Comparison of ENCODE assay signal across 8 cellular contexts in genomic region chr4:184824776-184825393, GRCh38. TPM values are rescaled to one million over a fixed set of nuclear protein-coding genes. Genes with fewer than 3 reads are reported as not detected.
DNase-seq lines count a peak whose midpoint lies in the region; ATAC-seq, FAIRE-seq and TF ChIP-seq lines count a peak whose summit lies in the region.

No MANE protein-coding gene starts in this region.

- intact Hi-C loops in CD4-positive, alpha-beta memory T cell (cut with micrococcal nuclease): loop anchor here (5.0 kb wide), 7 partner anchors 78 to 647 kb away; partner anchors contain the start of genes ANKRD37, CCDC110, CENPU and IRF2
- intact Hi-C loops in IMR-90 (cut with micrococcal nuclease): loop anchor here (1.0 to 5.0 kb wide), 3 partner anchors 78 to 563 kb away; partner anchors contain the start of genes CASP3 and PRIMPOL

- peak overlapping the region; percentile 88 for H2AFZ ChIP-seq in IMR-90 (replicated peaks; ENCODE audit: low read length, poor library complexity)

- H3K14ac ChIP-seq in IMR-90 (replicated peaks; ENCODE audit: low read depth, low read length): no peak overlapping the region

- dilution Hi-C loops in IMR-90 (cut with HindIII; ENCODE audit: low sequenced_read_pairs, unreplicated experiment): no loop called here

- H3K27ac ChIP-seq in CD4-positive, alpha-beta memory T cell (ENCODE audit: low read depth, low read length): peak overlapping the region; percentile 18
- H3K27ac ChIP-seq in IMR-90 (ENCODE audit: insufficient read depth, low read length) (no peak overlapping the region), iPS-18a (ENCODE audit: low read length) (no peak overlapping the region)

- H2BK20ac ChIP-seq in IMR-90 (ENCODE audit: low read depth, low read length): no peak overlapping the region

- peak in 3 of 5 donors; percentile 33 to 61 (median 38) for DNase-seq in CD4-positive, alpha-beta memory T cell
- no peak for DNase-seq in IMR-90
- peak; percentile 40 for DNase-seq in activated naive CD4-positive, alpha-beta T cell treated with anti-CD3 and anti-CD28 coated beads, Interleukin-2, amount 10 ng/mL, durations not matched to agents 7 days and 5 days
- DNase-seq in stimulated activated naive B cell treated with anti-CD40 and anti-IgM and Interleukin-4, amounts not matched to agents 10 μg/mL and 1 μg/mL and 100 μg/mL, for 72 hours: peak; percentile 12
- no peak for DNase-seq in frontal cortex (ENCODE audit: low spot score in 2 of 2)

- no peak overlapping the region for H4K5ac ChIP-seq in IMR-90 (ENCODE audit: low read depth, low read length)

- no peak overlapping the region for H4K8ac ChIP-seq in IMR-90 (ENCODE audit: low read depth in 2 of 2, low read length in 2 of 2)

- no peak overlapping the region for H2BK120ac ChIP-seq in IMR-90 (ENCODE audit: low read depth, low read length)

- peak overlapping the region; percentile 75 to 97 (median 92) for H3K27ac Mint-ChIP-seq in CD4-positive, alpha-beta memory T cell
- peak overlapping the region; percentile 77 for H3K27ac Mint-ChIP-seq in activated naive CD4-positive, alpha-beta T cell treated with anti-CD3 and anti-CD28 coated beads, Interleukin-2, amount 10 ng/mL, durations not matched to agents 7 days and 5 days
- peak overlapping the region; percentile 99 for H3K27ac Mint-ChIP-seq in stimulated activated naive B cell treated with anti-CD40 and anti-IgM and Interleukin-4, amounts not matched to agents 10 μg/mL and 1 μg/mL and 100 μg/mL, for 72 hours

- H3K36me3 Mint-ChIP-seq in CD4-positive, alpha-beta memory T cell: peaks cover 0 to 7% of the 10 kb centered on the region in 2 donors
- no peaks in the 10 kb centered on the region for H3K36me3 Mint-ChIP-seq in activated naive CD4-positive, alpha-beta T cell treated with anti-CD3 and anti-CD28 coated beads, Interleukin-2, amount 10 ng/mL, durations not matched to agents 7 days and 5 days
- peaks cover 17 to 29% of the 10 kb centered on the region in 2 donors for H3K36me3 Mint-ChIP-seq in stimulated activated naive B cell treated with anti-CD40 and anti-IgM and Interleukin-4, amounts not matched to agents 10 μg/mL and 1 μg/mL and 100 μg/mL, for 72 hours

- H3K9me1 ChIP-seq in IMR-90 (ENCODE audit: insufficient read depth, low read length): peaks cover 4% of the 10 kb centered on the region; the same call in 1 of the 2 replicates

- POLR2A ChIA-PET in CD4-positive, alpha-beta memory T cell (lab: Charles Lee; ENCODE audit: partially characterized antibody): interaction anchor here (1.0 to 3.4 kb wide), 4 partner anchors 91 to 1366 kb away, joined by 3 to 17 read pairs (median 10); partner anchors contain the start of genes CASP3, CENPU, CYP4V2 and PRIMPOL
- POLR2A ChIA-PET in IMR-90 (lab: Charles Lee; ENCODE audit: unreplicated experiment): no interaction called here

- no peak overlapping the region for H3K18ac ChIP-seq in IMR-90 (ENCODE audit: low read depth, low read length)

- FAIRE-seq in frontal cortex (lab: Jason Lieb, UNC): no peak

- no peaks in the 10 kb centered on the region for H3K9me3 ChIP-seq in CD4-positive, alpha-beta memory T cell (ENCODE audit: control insufficient read depth in 1 of 2, low read length in 2 of 2)
- H3K9me3 ChIP-seq in IMR-90 (ENCODE audit: control insufficient read depth, insufficient read depth, low read length) (no peaks in the 10 kb centered on the region), iPS-18a (ENCODE audit: control insufficient read depth, low read depth, low read length) (no peaks in the 10 kb centered on the region)

- no peak overlapping the region for H2BK5ac ChIP-seq in IMR-90 (ENCODE audit: low read depth, low read length, poor library complexity, severe bottlenecking)

- H4K91ac ChIP-seq in IMR-90 (ENCODE audit: insufficient read depth, low read depth, low read length): no peak overlapping the region

- no peak overlapping the region; the same call in 1 of the 2 replicates for H3K4ac ChIP-seq in IMR-90 (ENCODE audit: low read depth, low read length)

- ATAC-seq in GM21360 (IDR thresholded peaks at IDR 0.05; ENCODE audit: unreplicated experiment) (peak; percentile 4), IMR-90 (ENCODE audit: low read depth) (no peak), HG02759 (IDR thresholded peaks at IDR 0.05; ENCODE audit: unreplicated experiment) (no peak)
- ATAC-seq in stimulated activated naive B cell treated with anti-CD40 and anti-IgM and Interleukin-4, amounts not matched to agents 10 μg/mL and 1 μg/mL and 100 μg/mL, for 72 hours (replicated peaks): peak in 1 of 2 donors; percentile 2

- peaks cover 12 to 18% of the 10 kb centered on the region in 2 experiments for H3K79me1 ChIP-seq in IMR-90 (ENCODE audit: low read depth in 1 of 2, low read length in 2 of 2)

- H3K23ac ChIP-seq in IMR-90 (ENCODE audit: low read depth, low read length): peak overlapping the region; percentile 90

- no peaks in the 10 kb centered on the region for H3K27me3 Mint-ChIP-seq in CD4-positive, alpha-beta memory T cell
- H3K27me3 Mint-ChIP-seq in activated naive CD4-positive, alpha-beta T cell treated with anti-CD3 and anti-CD28 coated beads, Interleukin-2, amount 10 ng/mL, durations not matched to agents 7 days and 5 days: peaks cover 33% of the 10 kb centered on the region
- no peaks in the 10 kb centered on the region for H3K27me3 Mint-ChIP-seq in stimulated activated naive B cell treated with anti-CD40 and anti-IgM and Interleukin-4, amounts not matched to agents 10 μg/mL and 1 μg/mL and 100 μg/mL, for 72 hours

- TF ChIP-seq RAD21 in IMR-90 (IDR thresholded peaks at IDR 0.05; ENCODE audit: low read length): no peak

- TF ChIP-seq CTCF in IMR-90 (conservative IDR thresholded peaks at IDR 0.05; ENCODE audit: low read depth, low read length): no peak

- no peak overlapping the region for H2AK9ac ChIP-seq in IMR-90 (replicated peaks; ENCODE audit: low read depth, low read length, poor library complexity)

- in situ Hi-C loops in IMR-90 (cut with MboI; ENCODE audit: low sequenced_read_pairs): no loop called here

- 4% methylated on average over 4 of the region's 18 CpGs; no CpG with 5 or more reads in 1 of the 2 experiments for WGBS in IMR-90 (ENCODE audit: extremely low coverage in 2 of 2, insufficient read length in 1 of 2), 2 experiments

- BruUV-seq in IMR-90 (replicated peaks; lab: Mats Ljungman, UMichigan): no TSS peak

- no peaks in the 10 kb centered on the region for H3K27me3 ChIP-seq in CD4-positive, alpha-beta memory T cell (ENCODE audit: insufficient read depth, low read length)
- H3K27me3 ChIP-seq in IMR-90 (ENCODE audit: control insufficient read depth, insufficient read depth, low read length) (peaks cover 5% of the 10 kb centered on the region; the same call in 1 of the 2 replicates), iPS-18a (ENCODE audit: control insufficient read depth, insufficient read depth, low read length) (peaks cover 57% of the 10 kb centered on the region)

- CTCF ChIA-PET in CD4-positive, alpha-beta memory T cell (lab: Charles Lee; ENCODE audit: partially characterized antibody): interaction anchor here (1.3 kb wide), 1 partner anchor 79 kb away, joined by 3 read pairs; no protein-coding TSS in a partner anchor
- CTCF ChIA-PET in IMR-90 (lab: Yijun Ruan, JAX): no interaction called here
- CTCF ChIA-PET in activated naive CD4-positive, alpha-beta T cell treated with anti-CD3 and anti-CD28 coated beads, Interleukin-2, amount 10 ng/mL, durations not matched to agents 7 days and 5 days (lab: Charles Lee): interaction anchor here (1.5 kb wide), 1 partner anchor 9 kb away, joined by 4 read pairs; no protein-coding TSS in a partner anchor

- peaks cover 24% of the 10 kb centered on the region for H3K4me1 ChIP-seq in CD4-positive, alpha-beta memory T cell (ENCODE audit: insufficient read depth, low read length)
- H3K4me1 ChIP-seq in IMR-90 (ENCODE audit: control insufficient read depth, insufficient read depth, low read length): peaks cover 2% of the 10 kb centered on the region; the same call in 1 of the 2 replicates
- no peaks in the 10 kb centered on the region for H3K4me1 ChIP-seq in iPS-18a (ENCODE audit: control insufficient read depth, low read depth, low read length)

- H3K4me3 Mint-ChIP-seq in CD4-positive, alpha-beta memory T cell: peak overlapping the region; percentile 82 to 97 (median 88)
- peak overlapping the region; percentile 80 for H3K4me3 Mint-ChIP-seq in activated naive CD4-positive, alpha-beta T cell treated with anti-CD3 and anti-CD28 coated beads, Interleukin-2, amount 10 ng/mL, durations not matched to agents 7 days and 5 days
- H3K4me3 Mint-ChIP-seq in stimulated activated naive B cell treated with anti-CD40 and anti-IgM and Interleukin-4, amounts not matched to agents 10 μg/mL and 1 μg/mL and 100 μg/mL, for 72 hours: peak overlapping the region; percentile 88 to 99

- peak overlapping the region; percentile 17 to 53 for H3K4me3 ChIP-seq in CD4-positive, alpha-beta memory T cell (ENCODE audit: low read length in 2 of 2)
- H3K4me3 ChIP-seq in IMR-90 (ENCODE audit: insufficient read depth, low read depth, low read length) (peak overlapping the region; percentile 84), iPS-18a (ENCODE audit: low read length) (peak overlapping the region; percentile 26)

- no peak for TF ChIP-seq POLR2A in IMR-90 (IDR thresholded peaks at IDR 0.05; ENCODE audit: low read depth, low read length)

- no peak overlapping the region for H2AK5ac ChIP-seq in IMR-90 (ENCODE audit: low read depth, low read length)

- peaks cover 13 to 45% (median 21%) of the 10 kb centered on the region in 4 donors for H3K4me1 Mint-ChIP-seq in CD4-positive, alpha-beta memory T cell
- H3K4me1 Mint-ChIP-seq in activated naive CD4-positive, alpha-beta T cell treated with anti-CD3 and anti-CD28 coated beads, Interleukin-2, amount 10 ng/mL, durations not matched to agents 7 days and 5 days: peaks cover 42% of the 10 kb centered on the region
- H3K4me1 Mint-ChIP-seq in stimulated activated naive B cell treated with anti-CD40 and anti-IgM and Interleukin-4, amounts not matched to agents 10 μg/mL and 1 μg/mL and 100 μg/mL, for 72 hours: peaks cover 34 to 62% of the 10 kb centered on the region in 2 donors

- 0 out of 2 replicates have a peak, but pooled peaks cover 6% of the 10 kb centered on the region for H4K20me1 ChIP-seq in IMR-90 (ENCODE audit: insufficient read depth, low read length)

- H3K36me3 ChIP-seq in CD4-positive, alpha-beta memory T cell (ENCODE audit: insufficient read depth, low read length): no peaks in the 10 kb centered on the region
- H3K36me3 ChIP-seq in IMR-90 (ENCODE audit: control insufficient read depth, insufficient read depth, low read length): no peaks in the 10 kb centered on the region
- no peaks in the 10 kb centered on the region for H3K36me3 ChIP-seq in iPS-18a (ENCODE audit: control insufficient read depth, low read depth, low read length)

- peak overlapping the region; percentile 99 for H3K4me2 ChIP-seq in IMR-90 (ENCODE audit: low read depth, low read length)

- H3K9ac ChIP-seq in IMR-90 (ENCODE audit: low read depth, low read length) (peak overlapping the region; percentile 24), iPS-18a (ENCODE audit: low read length) (no peak overlapping the region)

- no peak overlapping the region for H3K56ac ChIP-seq in IMR-90 (ENCODE audit: extremely low read depth, insufficient read depth, low read length)

- H3K9me3 Mint-ChIP-seq in CD4-positive, alpha-beta memory T cell: peaks cover 0 to 2% (median 0%) of the 10 kb centered on the region in 8 donors
- no peaks in the 10 kb centered on the region for H3K9me3 Mint-ChIP-seq in activated naive CD4-positive, alpha-beta T cell treated with anti-CD3 and anti-CD28 coated beads, Interleukin-2, amount 10 ng/mL, durations not matched to agents 7 days and 5 days
- no peaks in the 10 kb centered on the region for H3K9me3 Mint-ChIP-seq in stimulated activated naive B cell treated with anti-CD40 and anti-IgM and Interleukin-4, amounts not matched to agents 10 μg/mL and 1 μg/mL and 100 μg/mL, for 72 hours

- H2BK15ac ChIP-seq in IMR-90 (ENCODE audit: low read depth, low read length): no peak overlapping the region

RNA-seq across cellular contexts. Expression of gene ACSL1, which starts 0.9 kb away (rescaled TPM):
- 10 to 100 TPM; 11.5 to 12.9 TPM for total RNA-seq in CD4-positive, alpha-beta memory T cell
- 1 to 10 TPM; 4.0 to 6.8 TPM for polyA plus RNA-seq in CD4-positive, alpha-beta memory T cell
- total RNA-seq in IMR-90 (2012; rRNA removed): 26.0 and 27.5 TPM in 2 replicates
- polyA plus RNA-seq in IMR-90 (2012; rRNA removed): 9.8 and 14.4 TPM in 2 replicates
- polyA plus RNA-seq in IMR-90 (2012; cell fraction: cytosol; rRNA removed): 5.3 and 8.6 TPM in 2 replicates
- 5.3 and 12.8 TPM in 2 replicates for polyA plus RNA-seq in IMR-90 (2012; cell fraction: nucleus; rRNA removed; ENCODE audit: low replicate concordance)
- 43.2 TPM for total RNA-seq in frontal cortex

Comparison
In these comparisons a context has a peak if more than half of its experiments do, and no peak if none do; other contexts are left out.
1. DNase-seq: peak in CD4-positive, alpha-beta memory T cell (3 of 5), activated naive CD4-positive, alpha-beta T cell treated with anti-CD3 and anti-CD28 coated beads, Interleukin-2, amount 10 ng/mL, durations not matched to agents 7 days and 5 days (single experiment) and stimulated activated naive B cell treated with anti-CD40 and anti-IgM and Interleukin-4, amounts not matched to agents 10 μg/mL and 1 μg/mL and 100 μg/mL, for 72 hours (single experiment); none in IMR-90 (single experiment) and frontal cortex (0 of 2).
2. H3K4me3 ChIP-seq: peak in every context shown above with its lines; median percentile 84 in IMR-90; 35 in CD4-positive, alpha-beta memory T cell; 26 in iPS-18a.
3. Peak in every context shown above with its lines, with median percentiles within 50 percentile points of each other: H3K27ac Mint-ChIP-seq and H3K4me3 Mint-ChIP-seq.